In genomic region chrX:49846004-49846403, GRCh38 we compare ENCODE assay signal across 19 cellular contexts. TPM values are rescaled to one million over a fixed set of nuclear protein-coding genes. Genes with fewer than 3 reads are reported as not detected.
"Had no signal": no experiment of that assay in that cellular context is flagged by ENCODE, and none has a peak within 500 bp of the region (broad histone marks: within the 10 kb centered on the region; RNA-seq: fewer than 3 reads in every experiment).

No MANE protein-coding gene starts in this region.

- H3K27me3 Mint-ChIP-seq: stimulated activated memory B cell treated with anti-CD40 and anti-IgM and Interleukin-4, amounts not matched to agents 10 μg/mL and 1 μg/mL and 100 μg/mL, for 72 hours had no signal

- H3K36me3 ChIP-seq: lower lobe of right lung, transverse colon had no signal

- H3K27ac Mint-ChIP-seq: activated CD4-positive, alpha-beta memory T cell treated with anti-CD3 and anti-CD28 coated beads for 36 hours; activated naive CD4-positive, alpha-beta T cell treated with anti-CD3 and anti-CD28 coated beads, Interleukin-2, amount 50 U/mL, for 72 hours; naive B cell; stimulated activated memory B cell treated with anti-CD40 and anti-IgM and Interleukin-4, amounts not matched to agents 10 μg/mL and 1 μg/mL and 100 μg/mL, for 72 hours had no signal

- H3K36me3 Mint-ChIP-seq: activated CD4-positive, alpha-beta memory T cell treated with anti-CD3 and anti-CD28 coated beads for 36 hours; activated naive CD4-positive, alpha-beta T cell treated with anti-CD3 and anti-CD28 coated beads, Interleukin-2, amount 50 U/mL, for 72 hours; naive B cell; stimulated activated memory B cell treated with anti-CD40 and anti-IgM and Interleukin-4, amounts not matched to agents 10 μg/mL and 1 μg/mL and 100 μg/mL, for 72 hours had no signal

- ATAC-seq: activated naive CD4-positive, alpha-beta T cell treated with anti-CD3 and anti-CD28 coated beads, Interleukin-2, amount 50 U/mL, for 72 hours; activated T-cell treated with anti-CD3 and anti-CD28 coated beads, Interleukin-2, amount 50 U/mL, for 4 hours; body of pancreas; lower lobe of right lung; right cardiac atrium; stimulated activated memory B cell treated with anti-CD40 and anti-IgM and Interleukin-4, amounts not matched to agents 10 μg/mL and 1 μg/mL and 100 μg/mL, for 72 hours had no signal

- DNase-seq: activated CD4-positive, alpha-beta memory T cell treated with anti-CD3 and anti-CD28 coated beads for 36 hours; activated effector memory CD4-positive, alpha-beta T cell treated with anti-CD3 and anti-CD28 coated beads, Interleukin-2, amount 50 U/mL, for 16 hours; activated T-cell treated with anti-CD3 and anti-CD28 coated beads, Interleukin-2, amount 50 U/mL, for 4 hours; amniotic stem cell; body of pancreas; effector memory CD4-positive, alpha-beta T cell; hippocampal formation; kidney glomerular epithelial cell; lower lobe of right lung; naive B cell; posterior cingulate gyrus; right cardiac atrium; small intestine; substantia nigra; transverse colon had no signal

- H3K4me3 Mint-ChIP-seq: activated CD4-positive, alpha-beta memory T cell treated with anti-CD3 and anti-CD28 coated beads for 36 hours; activated T-cell treated with anti-CD3 and anti-CD28 coated beads, Interleukin-2, amount 50 U/mL, for 4 hours; central memory CD8-positive, alpha-beta T cell; naive B cell; stimulated activated memory B cell treated with anti-CD40 and anti-IgM and Interleukin-4, amounts not matched to agents 10 μg/mL and 1 μg/mL and 100 μg/mL, for 72 hours had no signal

- H3K27ac ChIP-seq: body of pancreas, epithelial cell of prostate, lower lobe of right lung, transverse colon had no signal

- H3K4me1 ChIP-seq: body of pancreas, lower lobe of right lung, transverse colon had no signal

- H3K4me1 Mint-ChIP-seq: central memory CD8-positive, alpha-beta T cell; naive B cell had no signal

- H3K9me3 Mint-ChIP-seq: activated CD4-positive, alpha-beta memory T cell treated with anti-CD3 and anti-CD28 coated beads for 36 hours; activated naive CD4-positive, alpha-beta T cell treated with anti-CD3 and anti-CD28 coated beads, Interleukin-2, amount 50 U/mL, for 72 hours; activated T-cell treated with anti-CD3 and anti-CD28 coated beads, Interleukin-2, amount 50 U/mL, for 4 hours; central memory CD8-positive, alpha-beta T cell; stimulated activated memory B cell treated with anti-CD40 and anti-IgM and Interleukin-4, amounts not matched to agents 10 μg/mL and 1 μg/mL and 100 μg/mL, for 72 hours had no signal

- H3K9me3 ChIP-seq: body of pancreas, lower lobe of right lung, transverse colon had no signal

- H3K4me3 ChIP-seq: body of pancreas, lower lobe of right lung, transverse colon had no signal

- H3K27me3 ChIP-seq: body of pancreas, transverse colon had no signal

RNA-seq across cellular contexts. Expression of gene PAGE4, which starts 16.9 kb away (rescaled TPM):
- total RNA-seq: activated CD4-positive, alpha-beta memory T cell treated with anti-CD3 and anti-CD28 coated beads for 36 hours; activated naive CD4-positive, alpha-beta T cell treated with anti-CD3 and anti-CD28 coated beads, Interleukin-2, amount 50 U/mL, for 72 hours; activated T-cell treated with anti-CD3 and anti-CD28 coated beads, Interleukin-2, amount 50 U/mL, for 4 hours; body of pancreas; lower lobe of right lung; right cardiac atrium; transverse colon had no signal
- polyA plus RNA-seq: right cardiac atrium, small intestine had no signal
